ENCODE assay signal across 30 cellular contexts in the genomic region with DNA sequence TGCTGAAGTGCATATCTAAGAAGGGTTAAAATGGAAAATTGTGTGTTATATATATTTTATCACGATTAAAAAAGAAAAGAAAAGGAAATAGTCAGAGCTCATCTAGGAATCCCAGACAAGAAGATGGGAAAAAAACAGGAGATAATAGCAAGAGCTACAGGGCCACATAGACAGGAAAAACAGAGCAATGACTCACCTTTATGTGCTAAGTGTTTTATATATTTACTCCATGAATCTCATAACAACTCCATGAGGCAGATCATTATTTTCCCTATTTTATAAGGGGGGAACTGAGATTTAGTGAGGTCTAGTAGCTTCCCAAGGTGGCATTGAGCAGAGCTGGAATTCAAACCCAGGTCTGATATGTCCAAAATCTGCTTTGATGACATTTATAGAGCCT. TPM values are rescaled to one million over a fixed set of nuclear protein-coding genes. Genes with fewer than 3 reads are reported as not detected.
"Had no signal": no experiment of that assay in that cellular context is flagged by ENCODE, and none has a peak within 500 bp of the region (broad histone marks: within the 10 kb centered on the region; RNA-seq: fewer than 3 reads in every experiment).

No MANE protein-coding gene starts in this region.

- H3K4me1 Mint-ChIP-seq: naive thymus-derived CD8-positive, alpha-beta T cell; nephron; neural crest cell; stimulated activated naive B cell treated with anti-CD40 and anti-IgM and Interleukin-4, amounts not matched to agents 10 μg/mL and 1 μg/mL and 100 μg/mL, for 72 hours had no signal

- FAIRE-seq: keratinocyte, urothelium cell line had no signal

- H3K9ac ChIP-seq: parathyroid adenoma had no signal

- H3K27ac ChIP-seq: heart right ventricle, hepatocyte, left lung, lower lobe of right lung, parathyroid adenoma, right atrium auricular region, right lobe of liver, stomach, testis, thyroid gland, transverse colon, upper lobe of right lung had no signal

- H3K4me1 ChIP-seq: heart right ventricle, left lung, lower lobe of right lung, parathyroid adenoma, right atrium auricular region, stomach, testis, thyroid gland, transverse colon, upper lobe of right lung had no signal

- H3K9me3 ChIP-seq: right lobe of liver, testis, thyroid gland, transverse colon, upper lobe of right lung had no signal

- H3K27ac Mint-ChIP-seq: naive thymus-derived CD8-positive, alpha-beta T cell; nephron; stimulated activated naive B cell treated with anti-CD40 and anti-IgM and Interleukin-4, amounts not matched to agents 10 μg/mL and 1 μg/mL and 100 μg/mL, for 72 hours had no signal

- H3K4me3 ChIP-seq: heart right ventricle, hepatocyte, left lung, lower lobe of right lung, right atrium auricular region, right lobe of liver, smooth muscle cell, stomach, testis, thyroid gland, transverse colon, upper lobe of right lung had no signal

- H3K79me2 ChIP-seq: hepatocyte, parathyroid adenoma had no signal

- DNase-seq: heart right ventricle; left colon; left lung; lower lobe of right lung; mammary epithelial cell; mesenchymal stem cell; naive thymus-derived CD8-positive, alpha-beta T cell; nucleus accumbens; right lobe of liver; stimulated activated CD4-positive, alpha-beta T cell treated with anti-CD3 and anti-CD28 coated beads, Interleukin-1b, Interleukin-23, amount 100 ng/mL, for 48 hours; stimulated activated CD4-positive, alpha-beta T cell treated with anti-CD3 and anti-CD28 coated beads, Interleukin-4, amount 100 ng/mL, for 1 hour; stimulated activated naive B cell treated with anti-CD40 and anti-IgM and Interleukin-4, amounts not matched to agents 10 μg/mL and 1 μg/mL and 100 μg/mL, for 72 hours; stimulated activated naive CD8-positive, alpha-beta T cell treated with anti-CD3 and anti-CD28 coated beads, Interleukin-15, Interleukin-2, amounts not matched to agents 100 U/mL and 50 U/mL, for 24 hours; stomach; testis; thyroid gland; transverse colon; upper lobe of right lung had no signal

- H3K4me2 ChIP-seq: hepatocyte, smooth muscle cell had no signal

- H3K4me3 Mint-ChIP-seq: naive thymus-derived CD8-positive, alpha-beta T cell; nephron; neural crest cell; stimulated activated naive B cell treated with anti-CD40 and anti-IgM and Interleukin-4, amounts not matched to agents 10 μg/mL and 1 μg/mL and 100 μg/mL, for 72 hours had no signal

- H3K36me3 ChIP-seq: heart right ventricle, left lung, lower lobe of right lung, right atrium auricular region, right lobe of liver, stomach, thyroid gland, transverse colon, upper lobe of right lung had no signal

- H3K27me3 ChIP-seq: hepatocyte, right atrium auricular region, right lobe of liver, stomach, testis, thyroid gland, transverse colon, upper lobe of right lung had no signal

- H2AFZ ChIP-seq: hepatocyte, parathyroid adenoma had no signal

RNA-seq across cellular contexts. Expression of a gene that starts 18.1 kb away (rescaled TPM):
- total RNA-seq: heart right ventricle; left colon; naive thymus-derived CD8-positive, alpha-beta T cell; neural crest cell; osteocyte; posterior vena cava; pulmonary artery endothelial cell; right atrium auricular region; skeletal muscle tissue; thyroid gland; transverse colon had no signal
- polyA plus RNA-seq: heart right ventricle; keratinocyte; mammary epithelial cell; naive thymus-derived CD8-positive, alpha-beta T cell; smooth muscle cell had no signal
